ENCODE assay signal across 20 cellular contexts in the genomic region with DNA sequence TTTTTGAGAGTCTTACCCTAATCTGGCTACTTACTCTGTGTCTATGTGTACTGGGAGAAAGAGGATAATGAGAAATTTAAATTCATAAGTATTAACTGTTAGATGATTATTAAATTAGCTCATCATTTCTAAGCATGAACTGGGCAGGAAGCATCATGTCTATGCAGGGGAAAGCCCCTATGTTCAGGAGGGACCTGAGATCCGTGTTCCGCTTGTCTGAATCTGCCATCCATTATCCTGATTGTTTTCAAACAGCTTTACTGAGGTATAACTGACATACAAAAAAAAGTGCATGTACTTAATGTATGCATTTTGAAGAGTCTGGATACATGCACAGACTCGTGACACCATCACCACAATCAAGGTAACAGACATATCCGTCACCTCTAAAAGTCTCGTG.
DNase-seq lines count a peak whose midpoint lies in the region; FAIRE-seq and TF ChIP-seq lines count a peak whose summit lies in the region.
"Had no signal": no experiment of that assay in that cellular context is flagged by ENCODE, and none has a peak within 500 bp of the region (broad histone marks: within the 10 kb centered on the region; RNA-seq: fewer than 3 reads in every experiment).

No MANE protein-coding gene starts in this region.

- no peak overlapping the region for H3K4me3 ChIP-seq in keratinocyte (ENCODE audit: control insufficient read depth in 2 of 3, extremely low read depth in 1 of 3, insufficient read depth in 2 of 3, low read depth in 1 of 3, low read length in 3 of 3)

- H3K36me3 ChIP-seq in keratinocyte (ENCODE audit: control insufficient read depth in 2 of 2, extremely low read depth in 1 of 2, insufficient read depth in 2 of 2, low read length in 2 of 2): no peaks in the 10 kb centered on the region

- no peaks in the 10 kb centered on the region for H4K20me1 ChIP-seq in keratinocyte (ENCODE audit: control insufficient read depth, extremely low read depth, insufficient read depth, low read length)

- H3K27me3 ChIP-seq in keratinocyte (ENCODE audit: control insufficient read depth, extremely low read depth, insufficient read depth, low read length): no peaks in the 10 kb centered on the region

- no peak overlapping the region for H3K27ac ChIP-seq in keratinocyte (ENCODE audit: control insufficient read depth, insufficient read depth, low read length)
- H3K27ac ChIP-seq: C4-2B, HL-60 had no signal

- no peaks in the 10 kb centered on the region for H3K36me3 Mint-ChIP-seq in chondrocyte (ENCODE audit: low read depth)
- H3K36me3 Mint-ChIP-seq: CD4-positive, alpha-beta memory T cell had no signal

- peak; percentile 9 for FAIRE-seq in keratinocyte (lab: Jason Lieb, UNC)
- FAIRE-seq: HTR-8/SVneo had no signal

- H3K9me1 ChIP-seq in keratinocyte (ENCODE audit: control insufficient read depth, extremely low read depth, insufficient read depth, low read length): no peaks in the 10 kb centered on the region

- peaks cover 8% of the 10 kb centered on the region for H3K4me1 ChIP-seq in keratinocyte (ENCODE audit: control insufficient read depth, extremely low read depth, insufficient read depth, low read length)

- no peak overlapping the region for H3K4me3 Mint-ChIP-seq in chondrocyte (ENCODE audit: unreplicated experiment)
- H3K4me3 Mint-ChIP-seq: B cell; CD4-positive, alpha-beta memory T cell; HFFc6 had no signal

- H3K9ac ChIP-seq in keratinocyte (ENCODE audit: control insufficient read depth, extremely low read depth, insufficient read depth, low read length): no peak overlapping the region

- DNase-seq in NCI-H2171 treated with DMSO at 0.1 percent for 48 hours (lab: John Stamatoyannopoulos, UW) (peak; percentile 43), NCI-H2171 (lab: John Stamatoyannopoulos, UW) (no peak), chondrocyte (ENCODE audit: low spot score) (no peak), keratinocyte (ENCODE audit: low read depth, low spot score) (no peak), NCI-H2196 treated with DMSO at 0.1 percent for 48 hours (lab: John Stamatoyannopoulos, UW; ENCODE audit: unreplicated experiment) (no peak), hepatic stellate cell (ENCODE audit: low spot score) (no peak), AG08395 (ENCODE audit: low spot score) (no peak)
- DNase-seq: 8988T; Calu3; CD4-positive, alpha-beta memory T cell; DMS79 treated with DMSO at 0.1 percent for 48 hours; GF-D8; GOT3; H7; HFFc6; IMR-90 had no signal

- peak overlapping the region; percentile 10 for H3K27ac Mint-ChIP-seq in chondrocyte (ENCODE audit: unreplicated experiment)
- H3K27ac Mint-ChIP-seq: B cell, HFFc6 had no signal

- H3K9me3 Mint-ChIP-seq in chondrocyte (ENCODE audit: low read depth): peaks cover 2% of the 10 kb centered on the region
- H3K9me3 Mint-ChIP-seq: CD4-positive, alpha-beta memory T cell; HFFc6 had no signal

- TF ChIP-seq CTCF in chondrocyte (IDR thresholded peaks at IDR 0.05): no peak
- TF ChIP-seq CTCF in keratinocyte (optimal IDR thresholded peaks at IDR 0.05 in 1 of 3, IDR thresholded peaks at IDR 0.05 in 1 of 3, conservative IDR thresholded peaks at IDR 0.05 in 1 of 3; ENCODE audit: extremely low read depth in 1 of 3, insufficient read depth in 2 of 3, low read length in 3 of 3): no peak

- no peaks in the 10 kb centered on the region for H3K79me2 ChIP-seq in keratinocyte (ENCODE audit: control insufficient read depth, insufficient read depth, low read length)

- H3K4me1 Mint-ChIP-seq in chondrocyte (ENCODE audit: low read depth): peaks cover 10% of the 10 kb centered on the region

- dilution Hi-C loops in keratinocyte (cut with MboI; ENCODE audit: extremely low pct_ligation_motif_present, low sequenced_read_pairs): no loop called here

- H2AFZ ChIP-seq in keratinocyte (ENCODE audit: control insufficient read depth, low read length): no peak overlapping the region

- H3K4me2 ChIP-seq in keratinocyte (ENCODE audit: control insufficient read depth, extremely low read depth, insufficient read depth, low read depth, low read length): no peak overlapping the region

- H3K27me3 Mint-ChIP-seq in chondrocyte (ENCODE audit: low read depth): no peaks in the 10 kb centered on the region
- H3K27me3 Mint-ChIP-seq: B cell; CD4-positive, alpha-beta memory T cell had no signal

- H3K9me3 ChIP-seq in keratinocyte (ENCODE audit: control insufficient read depth, low read depth, low read length): no peaks in the 10 kb centered on the region
